3 cellular contexts compared by ENCODE assay signal in genomic region chr14:101971458-101971857, GRCh38.
TF ChIP-seq lines count a peak whose summit lies in the region.

No MANE protein-coding gene starts in this region.

TF ChIP-seq in A549, 52 proteins besides CTCF, POLR2A, EP300 and RAD21:
- TF ChIP-seq CEBPB (IDR thresholded peaks at IDR 0.05) = 0 out of 4 replicates have a peak, but pooled peaks of 1 of the 2 experiments have one; percentile 19

TF ChIP-seq in HEK293, 187 proteins besides CTCF, POLR2A, EP300 and RAD21:
- TF ChIP-seq, protein P1, sequence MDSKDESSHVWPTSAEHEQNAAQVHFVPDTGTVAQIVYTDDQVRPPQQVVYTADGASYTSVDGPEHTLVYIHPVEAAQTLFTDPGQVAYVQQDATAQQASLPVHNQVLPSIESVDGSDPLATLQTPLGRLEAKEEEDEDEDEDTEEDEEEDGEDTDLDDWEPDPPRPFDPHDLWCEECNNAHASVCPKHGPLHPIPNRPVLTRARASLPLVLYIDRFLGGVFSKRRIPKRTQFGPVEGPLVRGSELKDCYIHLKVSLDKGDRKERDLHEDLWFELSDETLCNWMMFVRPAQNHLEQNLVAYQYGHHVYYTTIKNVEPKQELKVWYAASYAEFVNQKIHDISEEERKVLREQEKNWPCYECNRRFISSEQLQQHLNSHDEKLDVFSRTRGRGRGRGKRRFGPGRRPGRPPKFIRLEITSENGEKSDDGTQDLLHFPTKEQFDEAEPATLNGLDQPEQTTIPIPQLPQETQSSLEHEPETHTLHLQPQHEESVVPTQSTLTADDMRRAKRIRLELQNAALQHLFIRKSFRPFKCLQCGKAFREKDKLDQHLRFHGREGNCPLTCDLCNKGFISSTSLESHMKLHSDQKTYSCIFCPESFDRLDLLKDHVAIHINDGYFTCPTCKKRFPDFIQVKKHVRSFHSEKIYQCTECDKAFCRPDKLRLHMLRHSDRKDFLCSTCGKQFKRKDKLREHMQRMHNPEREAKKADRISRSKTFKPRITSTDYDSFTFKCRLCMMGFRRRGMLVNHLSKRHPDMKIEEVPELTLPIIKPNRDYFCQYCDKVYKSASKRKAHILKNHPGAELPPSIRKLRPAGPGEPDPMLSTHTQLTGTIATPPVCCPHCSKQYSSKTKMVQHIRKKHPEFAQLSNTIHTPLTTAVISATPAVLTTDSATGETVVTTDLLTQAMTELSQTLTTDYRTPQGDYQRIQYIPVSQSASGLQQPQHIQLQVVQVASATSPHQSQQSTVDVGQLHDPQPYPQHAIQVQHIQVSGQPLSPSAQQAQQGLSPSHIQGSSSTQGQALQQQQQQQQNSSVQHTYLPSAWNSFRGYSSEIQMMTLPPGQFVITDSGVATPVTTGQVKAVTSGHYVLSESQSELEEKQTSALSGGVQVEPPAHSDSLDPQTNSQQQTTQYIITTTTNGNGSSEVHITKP (tag by site-specific recombination; IDR thresholded peaks at IDR 0.05) = 0 out of 2 replicates have a peak, but pooled peaks have one; percentile 5
- 0 out of 2 replicates have a peak, but pooled peaks have one; percentile 14 for TF ChIP-seq ZBTB17 (tag by site-specific recombination; IDR thresholded peaks at IDR 0.05)

TF ChIP-seq in HepG2, 621 proteins besides CTCF, POLR2A, EP300 and RAD21:
- peak; percentile 55; the same call in 1 of the 2 replicates for TF ChIP-seq ZNF768 (CRISPR knock-in tag; IDR thresholded peaks at IDR 0.05)
